Comparison of ENCODE assay signal across 17 cellular contexts in the genomic region with DNA sequence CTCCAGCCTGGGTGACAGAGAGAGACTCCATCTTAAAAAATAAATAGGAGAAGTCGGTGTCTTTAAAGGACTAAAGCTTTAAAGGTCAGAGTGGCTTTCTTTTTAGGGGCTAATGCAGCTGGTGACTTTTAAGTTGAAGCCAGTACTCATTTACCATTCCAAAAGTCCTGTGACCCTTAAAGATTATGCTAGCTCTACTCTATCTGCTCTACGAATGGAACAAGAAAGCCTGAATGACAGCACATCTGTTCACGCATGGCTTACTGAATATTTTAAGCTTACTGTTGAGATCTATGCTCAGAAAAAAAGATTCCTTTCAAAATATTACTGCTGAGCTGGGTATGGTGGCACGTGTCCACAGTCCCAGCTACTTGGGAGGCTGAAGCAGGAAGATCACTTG. TPM values are rescaled to one million over a fixed set of nuclear protein-coding genes. Genes with fewer than 3 reads are reported as not detected.
DNase-seq lines count a peak whose midpoint lies in the region; ATAC-seq and TF ChIP-seq lines count a peak whose summit lies in the region.
"Had no signal": no experiment of that assay in that cellular context is flagged by ENCODE, and none has a peak within 500 bp of the region (broad histone marks: within the 10 kb centered on the region; RNA-seq: fewer than 3 reads in every experiment).

No MANE protein-coding gene starts in this region.

- H2AFZ ChIP-seq in neuronal stem cell (ENCODE audit: low read length): peak overlapping the region; percentile 40

- H3K36me3 ChIP-seq in neuronal stem cell (replicated peaks in 1 of 2; ENCODE audit: control insufficient read depth in 2 of 2, insufficient read depth in 2 of 2, low read length in 2 of 2) (no peaks in the 10 kb centered on the region), brain microvascular endothelial cell (replicated peaks) (no peaks in the 10 kb centered on the region)
- H3K36me3 ChIP-seq: BE2C; BLaER1 treated with 17β-estradiol and CSF1 and Interleukin-3, amounts not matched to agents 10 nM and 100 nM; HAP-1 had no signal

- H3K27me3 Mint-ChIP-seq in T-helper 17 cell: peaks cover 10% of the 10 kb centered on the region

- no peaks in the 10 kb centered on the region for H3K79me1 ChIP-seq in neuronal stem cell (ENCODE audit: low read depth, low read length)

- no peak overlapping the region for H2AK5ac ChIP-seq in neuronal stem cell (ENCODE audit: low read depth, low read length)

- H3K27me3 ChIP-seq in neuronal stem cell (ENCODE audit: control insufficient read depth in 3 of 3, insufficient read depth in 3 of 3, low read depth in 1 of 3, low read length in 3 of 3): no peaks in the 10 kb centered on the region
- no peaks in the 10 kb centered on the region for H3K27me3 ChIP-seq in brain microvascular endothelial cell (replicated peaks)
- H3K27me3 ChIP-seq: BLaER1 treated with 17β-estradiol and CSF1 and Interleukin-3, amounts not matched to agents 10 nM and 100 nM had no signal

- in situ Hi-C loops in brain microvascular endothelial cell (cut with HindIII; ENCODE audit: low pct_ligation_motif_present, low sequenced_read_pairs): no loop called here

- H3K9me3 ChIP-seq in T-helper 17 cell (ENCODE audit: control insufficient read depth, low read length, poor library complexity, severe bottlenecking) (no peaks in the 10 kb centered on the region), neuronal stem cell (replicated peaks in 1 of 2; ENCODE audit: control insufficient read depth in 2 of 2, insufficient read depth in 1 of 2, low read depth in 1 of 2, low read length in 2 of 2) (no peaks in the 10 kb centered on the region)
- H3K9me3 ChIP-seq: BE2C; BLaER1 treated with 17β-estradiol and CSF1 and Interleukin-3, amounts not matched to agents 10 nM and 100 nM; HAP-1 had no signal

- H3K36me3 Mint-ChIP-seq in T-helper 17 cell (ENCODE audit: low read depth): no peaks in the 10 kb centered on the region
- H3K36me3 Mint-ChIP-seq: CD14-positive monocyte; CD8-positive, alpha-beta memory T cell had no signal

- no peak overlapping the region for H2BK120ac ChIP-seq in neuronal stem cell (ENCODE audit: low read depth, low read length)

- peaks cover 0 to 3% of the 10 kb centered on the region in 2 donors for H3K4me1 ChIP-seq in neuronal stem cell (ENCODE audit: control insufficient read depth in 2 of 2, insufficient read depth in 1 of 2, low read depth in 1 of 2, low read length in 2 of 2)
- H3K4me1 ChIP-seq: BE2C; BLaER1 treated with 17β-estradiol and CSF1 and Interleukin-3, amounts not matched to agents 10 nM and 100 nM; HAP-1 had no signal

- ATAC-seq in T-helper 17 cell (no peak), GM18907 (IDR thresholded peaks at IDR 0.05; ENCODE audit: unreplicated experiment) (no peak)

- no peak overlapping the region for H3K14ac ChIP-seq in neuronal stem cell (ENCODE audit: low read length)

- no peak overlapping the region for H3K4me2 ChIP-seq in neuronal stem cell (ENCODE audit: insufficient read depth, low read length, poor library complexity, severe bottlenecking)
- H3K4me2 ChIP-seq: BLaER1 treated with 17β-estradiol and CSF1 and Interleukin-3, amounts not matched to agents 10 nM and 100 nM had no signal

- H3K27ac ChIP-seq in neuronal stem cell (replicated peaks; ENCODE audit: low read length) (no peak overlapping the region), brain microvascular endothelial cell (no peak overlapping the region)
- H3K27ac ChIP-seq: 22Rv1; BLaER1 treated with 17β-estradiol and CSF1 and Interleukin-3, amounts not matched to agents 10 nM and 100 nM had no signal

- no peak overlapping the region for H3K18ac ChIP-seq in neuronal stem cell (ENCODE audit: low read length)

- no CpG with 5 or more reads among the region's 4 CpGs for WGBS in neuronal stem cell (ENCODE audit: extremely low coverage in 2 of 2, insufficient read length in 2 of 2, insufficient replicate concordance in 1 of 2), 2 donors

- no peak overlapping the region for H4K91ac ChIP-seq in neuronal stem cell (ENCODE audit: low read depth, low read length, poor library complexity)

- no peak overlapping the region for H3K9ac ChIP-seq in neuronal stem cell (ENCODE audit: low read depth, low read length, poor library complexity)
- H3K9ac ChIP-seq: BLaER1 treated with 17β-estradiol and CSF1 and Interleukin-3, amounts not matched to agents 10 nM and 100 nM had no signal

- peak overlapping the region; percentile 2 for H3K27ac Mint-ChIP-seq in T-helper 17 cell
- H3K27ac Mint-ChIP-seq: CD14-positive monocyte; CD4-positive, alpha-beta T cell; CD8-positive, alpha-beta memory T cell had no signal

- H3K4me3 Mint-ChIP-seq in T-helper 17 cell: no peak overlapping the region
- H3K4me3 Mint-ChIP-seq: CD14-positive monocyte; CD4-positive, alpha-beta T cell; CD8-positive, alpha-beta memory T cell had no signal

- no peak overlapping the region for H3K23ac ChIP-seq in neuronal stem cell (ENCODE audit: low read depth, low read length, poor library complexity)

- H2BK15ac ChIP-seq in neuronal stem cell (ENCODE audit: low read length): no peak overlapping the region

- peaks cover 2% of the 10 kb centered on the region for H3K4me1 Mint-ChIP-seq in T-helper 17 cell
- H3K4me1 Mint-ChIP-seq: CD14-positive monocyte had no signal

- no peak overlapping the region for H3K4me3 ChIP-seq in neuronal stem cell (ENCODE audit: low read length in 2 of 2)
- no peak overlapping the region for H3K4me3 ChIP-seq in brain microvascular endothelial cell (ENCODE audit: low read depth, low read length)
- H3K4me3 ChIP-seq: BLaER1 treated with 17β-estradiol and CSF1 and Interleukin-3, amounts not matched to agents 10 nM and 100 nM; HAP-1 had no signal

- no peak overlapping the region for H3K4ac ChIP-seq in neuronal stem cell (ENCODE audit: low read length)

- no peak overlapping the region for H2BK12ac ChIP-seq in neuronal stem cell (ENCODE audit: low read length)

- no peak for TF ChIP-seq CTCF in brain microvascular endothelial cell (IDR thresholded peaks at IDR 0.05; ENCODE audit: low read depth, low read length, missing control alignments)

- no peak overlapping the region for H2BK5ac ChIP-seq in neuronal stem cell (ENCODE audit: low read length)

- peak; percentile 83 for DNase-seq in NCI-H187 treated with DMSO at 0.1 percent for 48 hours (lab: John Stamatoyannopoulos, UW)
- DNase-seq in NCI-H187 (lab: John Stamatoyannopoulos, UW): no peak
- DNase-seq in T-helper 17 cell: no peak
- no peak for DNase-seq in neuronal stem cell (ENCODE audit: low spot score)
- DNase-seq in brain microvascular endothelial cell: no peak
- DNase-seq: AML-193; BE2C; Calu3; CD4-positive, alpha-beta T cell; CD8-positive, alpha-beta memory T cell; GF-D8; GOT3 had no signal

- no peak overlapping the region for H4K8ac ChIP-seq in neuronal stem cell (ENCODE audit: low read depth, low read length)

RNA-seq across cellular contexts. Expression of a gene that starts 16.4 kb away (rescaled TPM):
- 1 to 10 TPM in 1 of 2 donors, under 1 TPM in 1; 0.55 to 4.1 TPM for total RNA-seq in T-helper 17 cell
- 0.11 TPM for polyA plus RNA-seq in neuronal stem cell (2013, experiment 1 of 2)
- 0.06 TPM for polyA plus RNA-seq in neuronal stem cell (2013, experiment 2 of 2)
- polyA plus RNA-seq: CD14-positive monocyte had no signal

RNA-seq across cellular contexts. Expression of a gene that starts 44.3 kb away (rescaled TPM):
- total RNA-seq in T-helper 17 cell: 10 to 100 TPM; 10.2 to 10.5 TPM
- polyA plus RNA-seq in neuronal stem cell (2013, experiment 1 of 2): 4.0 TPM
- polyA plus RNA-seq in neuronal stem cell (2013, experiment 2 of 2): 4.2 TPM
